ENCODE assay signal across 1 cellular context in genomic region chr16:87339724-87340105, GRCh38. TPM values are rescaled to one million over a fixed set of nuclear protein-coding genes. Genes with fewer than 3 reads are reported as not detected.
"Had no signal": no experiment of that assay in that cellular context is flagged by ENCODE, and none has a peak within 500 bp of the region (broad histone marks: within the 10 kb centered on the region; RNA-seq: fewer than 3 reads in every experiment).

No MANE protein-coding gene starts in this region.

RNA-seq across cellular contexts. Expression of gene C16orf95, which starts 22.5 kb away (rescaled TPM):
- total RNA-seq: ascending aorta had no signal
